Comparison of ENCODE assay signal across 9 cellular contexts in the genomic region with DNA sequence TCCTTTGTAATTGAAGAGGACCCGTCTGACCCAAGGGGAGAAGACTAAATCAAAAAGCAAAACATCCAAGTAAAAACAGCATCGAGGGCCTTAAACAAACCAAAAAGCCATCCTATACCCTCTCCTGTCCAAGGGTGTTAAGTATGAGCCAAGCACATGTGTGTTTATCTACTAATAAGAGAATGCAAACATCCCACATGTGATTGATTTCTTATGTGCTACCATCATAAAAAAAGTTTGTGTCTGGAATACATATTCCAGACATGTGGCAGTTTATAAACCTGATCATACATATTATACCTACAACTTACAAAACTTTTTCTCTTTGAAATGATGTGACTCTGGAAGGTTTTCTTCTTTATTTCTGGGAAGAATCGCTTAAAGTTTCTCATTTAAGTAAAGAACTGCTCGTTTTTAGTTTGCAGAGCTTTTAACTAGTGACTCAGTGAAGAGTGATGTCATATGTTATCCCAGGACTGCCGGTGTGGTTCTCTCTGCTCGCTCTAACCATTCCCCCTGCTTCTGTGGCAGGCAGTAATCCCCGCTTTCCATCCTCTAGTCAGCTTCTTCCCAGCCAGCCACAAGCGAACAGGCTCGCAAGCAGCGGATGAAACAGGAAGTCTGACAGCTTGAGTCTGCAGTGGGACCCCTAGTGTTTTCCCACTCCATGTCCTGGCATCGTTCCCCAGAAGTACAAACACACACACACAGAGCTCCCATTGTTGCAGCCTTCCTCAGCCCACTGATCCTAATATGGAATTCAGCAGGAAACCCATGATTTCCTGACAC. TPM values are rescaled to one million over a fixed set of nuclear protein-coding genes. Genes with fewer than 3 reads are reported as not detected.
DNase-seq lines count a peak whose midpoint lies in the region; ATAC-seq, FAIRE-seq and TF ChIP-seq lines count a peak whose summit lies in the region.
"Had no signal": no experiment of that assay in that cellular context is flagged by ENCODE, and none has a peak within 500 bp of the region (broad histone marks: within the 10 kb centered on the region; RNA-seq: fewer than 3 reads in every experiment).

No MANE protein-coding gene starts in this region.

- H3K4me2 ChIP-seq in keratinocyte (ENCODE audit: control insufficient read depth, extremely low read depth, insufficient read depth, low read depth, low read length), result peak overlapping the region; percentile 70
- H3K4me2 ChIP-seq in smooth muscle cell, result peak overlapping the region; percentile 85

- peak; percentile 93 for FAIRE-seq in keratinocyte (lab: Jason Lieb, UNC)

- H3K4me1 ChIP-seq in keratinocyte (ENCODE audit: control insufficient read depth, extremely low read depth, insufficient read depth, low read length) (peaks cover 23% of the 10 kb centered on the region), smooth muscle cell (ENCODE audit: low read depth) (peaks cover 14% of the 10 kb centered on the region)

- H3F3A ChIP-seq in smooth muscle cell (ENCODE audit: low read depth), result peaks cover 20% of the 10 kb centered on the region

- 16% methylated on average over 11 of the region's 11 CpGs for WGBS in smooth muscle cell (ENCODE audit: low lambda C conversion rate)

- no peak for TF ChIP-seq CTCF in keratinocyte (optimal IDR thresholded peaks at IDR 0.05 in 1 of 3, IDR thresholded peaks at IDR 0.05 in 1 of 3, conservative IDR thresholded peaks at IDR 0.05 in 1 of 3; ENCODE audit: extremely low read depth in 1 of 3, insufficient read depth in 2 of 3, low read length in 3 of 3)
- TF ChIP-seq CTCF in smooth muscle cell (IDR thresholded peaks at IDR 0.05; ENCODE audit: borderline replicate concordance, insufficient read depth, poor library complexity, severe bottlenecking), result no peak

- no peak for ATAC-seq in HG03469 (IDR thresholded peaks at IDR 0.05; ENCODE audit: unreplicated experiment)

- H2AFZ ChIP-seq in keratinocyte (ENCODE audit: control insufficient read depth, low read length), result peak overlapping the region; percentile 88
- H2AFZ ChIP-seq in smooth muscle cell (ENCODE audit: low read depth), result peak overlapping the region; percentile 96

- H3K79me2 ChIP-seq in keratinocyte (ENCODE audit: control insufficient read depth, insufficient read depth, low read length) (no peaks in the 10 kb centered on the region), smooth muscle cell (ENCODE audit: low read depth) (no peaks in the 10 kb centered on the region)

- H3K9me1 ChIP-seq in keratinocyte (ENCODE audit: control insufficient read depth, extremely low read depth, insufficient read depth, low read length), result no peaks in the 10 kb centered on the region

- no peaks in the 10 kb centered on the region for H3K36me3 ChIP-seq in keratinocyte (ENCODE audit: control insufficient read depth in 2 of 2, extremely low read depth in 1 of 2, insufficient read depth in 2 of 2, low read length in 2 of 2)
- no peaks in the 10 kb centered on the region for H3K36me3 ChIP-seq in smooth muscle cell (ENCODE audit: low read depth)

- peak overlapping the region; percentile 30 for H3K9ac ChIP-seq in keratinocyte (ENCODE audit: control insufficient read depth, extremely low read depth, insufficient read depth, low read length)
- H3K9ac ChIP-seq in smooth muscle cell (ENCODE audit: low read depth), result peak overlapping the region; percentile 62

- H3K27me3 ChIP-seq in keratinocyte (ENCODE audit: control insufficient read depth, extremely low read depth, insufficient read depth, low read length) (no peaks in the 10 kb centered on the region), smooth muscle cell (ENCODE audit: low read depth) (no peaks in the 10 kb centered on the region)

- H3K27ac ChIP-seq in keratinocyte (ENCODE audit: control insufficient read depth, insufficient read depth, low read length) (peak overlapping the region; percentile 8), smooth muscle cell (ENCODE audit: low read depth) (peak overlapping the region; percentile 89)

- DNase-seq in ELR (ENCODE audit: low read depth), result peak; percentile 84
- peak; percentile 71 for DNase-seq in NCI-H2227 treated with DMSO at 0.1 percent for 48 hours (lab: John Stamatoyannopoulos, UW)
- peak; percentile 61 for DNase-seq in cerebellar cortex (ENCODE audit: low spot score)
- no peak for DNase-seq in keratinocyte (ENCODE audit: low read depth, low spot score)
- DNase-seq in smooth muscle cell (lab: John Stamatoyannopoulos, UW; ENCODE audit: unreplicated experiment), result peak; percentile 55
- no peak for DNase-seq in activated CD4-positive, alpha-beta T cell treated with anti-CD3 and anti-CD28 coated beads, Interleukin-2, amount 50 U/mL, for 48 hours
- no peak for DNase-seq in activated CD4-positive, alpha-beta T cell treated with anti-CD3 and anti-CD28 coated beads for 1 hour

- dilution Hi-C loops in keratinocyte (cut with MboI; ENCODE audit: extremely low pct_ligation_motif_present, low sequenced_read_pairs), result no loop called here

- H3K9me3 ChIP-seq in keratinocyte (ENCODE audit: control insufficient read depth, low read depth, low read length), result no peaks in the 10 kb centered on the region
- H3K9me3 ChIP-seq in smooth muscle cell (replicated peaks; ENCODE audit: low read depth), result no peaks in the 10 kb centered on the region

- H3K4me3 ChIP-seq in keratinocyte (ENCODE audit: control insufficient read depth in 2 of 3, extremely low read depth in 1 of 3, insufficient read depth in 2 of 3, low read depth in 1 of 3, low read length in 3 of 3) (peak overlapping the region in 1 of 3 experiments; percentile 15), smooth muscle cell (peak overlapping the region; percentile 44)

- H4K20me1 ChIP-seq in keratinocyte (ENCODE audit: control insufficient read depth, extremely low read depth, insufficient read depth, low read length) (no peaks in the 10 kb centered on the region), smooth muscle cell (ENCODE audit: low read depth) (no peaks in the 10 kb centered on the region)

RNA-seq across cellular contexts. Expression of a gene that starts 0.4 kb away (rescaled TPM):
- polyA plus RNA-seq in keratinocyte (0.24 to 0.46 TPM (median 0.26 TPM) in 3 replicates), smooth muscle cell (3.4 and 3.7 TPM in 2 replicates)
- 0.54 TPM for polyA plus RNA-seq in keratinocyte (2011; ENCODE audit: low read depth)
- 0.11 and 0.18 TPM in 2 replicates for polyA plus RNA-seq in keratinocyte (2011; cell fraction: cytosol; rRNA removed)
- 0.18 and 0.97 TPM in 2 replicates for polyA plus RNA-seq in keratinocyte (2011; cell fraction: nucleus; rRNA removed)
- 0.17 and 0.47 TPM in 2 replicates for polyA plus RNA-seq in keratinocyte (2012; ENCODE audit: low replicate concordance)
- polyA minus RNA-seq in keratinocyte, result 0.10 to 0.63 TPM (median 0.16 TPM) in 3 replicates
- polyA minus RNA-seq in keratinocyte (2011; cell fraction: cytosol; rRNA and poly(A)+ RNA removed), result not detected
- polyA minus RNA-seq in keratinocyte (2011; cell fraction: nucleus; rRNA and poly(A)+ RNA removed), result 0.93 TPM in 1 of 2 replicates, not detected in the other
- 4.6 and 5.1 TPM in 2 replicates for total RNA-seq in smooth muscle cell
- polyA plus RNA-seq: IgD-negative memory B cell had no signal

Comparison
In these comparisons a context has a peak if more than half of its experiments do, and no peak if none do; other contexts are left out.
1. DNase-seq: peak in ELR (single experiment), NCI-H2227 treated with DMSO at 0.1 percent for 48 hours (single experiment), cerebellar cortex (single experiment) and smooth muscle cell (single experiment); none in keratinocyte (single experiment), activated CD4-positive, alpha-beta T cell treated with anti-CD3 and anti-CD28 coated beads, Interleukin-2, amount 50 U/mL, for 48 hours (0 of 2) and activated CD4-positive, alpha-beta T cell treated with anti-CD3 and anti-CD28 coated beads for 1 hour (single experiment).